ENCODE assay signal across 11 cellular contexts in the genomic region with DNA sequence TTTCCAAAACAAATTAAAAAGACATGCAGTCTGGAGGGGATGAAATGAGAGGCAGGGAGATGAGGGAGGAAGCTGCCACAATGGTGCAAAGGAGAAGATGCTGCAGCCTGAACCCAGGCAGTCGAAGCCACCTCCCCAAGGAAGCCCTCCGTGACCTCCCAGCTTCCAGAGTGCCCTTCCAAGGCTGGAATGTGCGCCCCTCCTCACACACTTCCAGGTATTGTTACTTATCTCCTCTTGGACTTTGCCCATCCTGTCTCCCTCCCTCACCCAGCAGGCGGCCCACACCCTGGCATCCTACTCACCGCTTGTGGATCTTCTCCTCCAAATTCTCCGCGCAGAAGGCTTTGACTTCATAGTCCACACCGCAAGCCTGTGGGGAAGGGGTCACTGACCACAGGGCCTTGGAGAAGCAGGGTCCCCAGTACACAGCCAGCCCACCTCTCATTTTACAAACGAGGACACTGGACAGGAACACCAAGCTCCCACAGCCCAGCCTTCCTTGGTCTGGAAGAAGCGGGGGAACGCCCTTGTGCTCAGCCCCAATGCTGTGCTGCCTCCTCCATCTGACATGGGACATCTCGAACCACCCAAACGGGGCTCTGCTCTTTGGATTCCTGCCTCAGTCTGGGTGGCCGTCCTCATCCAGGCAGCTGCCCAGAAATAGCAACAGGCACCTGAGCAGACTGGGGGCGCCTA. TPM values are rescaled to one million over a fixed set of nuclear protein-coding genes. Genes with fewer than 3 reads are reported as not detected.
DNase-seq lines count a peak whose midpoint lies in the region; ATAC-seq and TF ChIP-seq lines count a peak whose summit lies in the region.
"Had no signal": no experiment of that assay in that cellular context is flagged by ENCODE, and none has a peak within 500 bp of the region (broad histone marks: within the 10 kb centered on the region; RNA-seq: fewer than 3 reads in every experiment).

No MANE protein-coding gene starts in this region.

- H3K36me3 ChIP-seq in Caco-2 (ENCODE audit: control insufficient read depth, insufficient read depth, low read length) (peaks cover 6% of the 10 kb centered on the region), spleen (peaks cover 0 to 100% (median 53%) of the 10 kb centered on the region in 6 donors)

- peak overlapping the region; percentile 52 for H3K27ac ChIP-seq in caudate nucleus (ENCODE audit: low read depth, low read length)
- peak overlapping the region in 7 of 8 donors; percentile 30 to 88 (median 63) for H3K27ac ChIP-seq in spleen

- peaks cover 62% of the 10 kb centered on the region for H3K36me3 Mint-ChIP-seq in Caco-2 (ENCODE audit: insufficient read depth, unreplicated experiment)
- H3K36me3 Mint-ChIP-seq in activated T-cell treated with anti-CD3 and anti-CD28 coated beads, Interleukin-2, amount 50 U/mL, for 72 hours (ENCODE audit: insufficient read depth in 2 of 2) = no peaks in the 10 kb centered on the region

- CTCF ChIA-PET in Caco-2 (lab: Charles Lee) = interaction anchor here (0.6 to 2.8 kb wide), 18 partner anchors 9 to 387 kb away, joined by 3 to 31 read pairs (median 6); no protein-coding TSS in a partner anchor

- H3K27ac Mint-ChIP-seq in Caco-2 (ENCODE audit: unreplicated experiment) = peak overlapping the region; percentile 61
- no peak overlapping the region for H3K27ac Mint-ChIP-seq in activated T-cell treated with anti-CD3 and anti-CD28 coated beads, Interleukin-2, amount 50 U/mL, for 72 hours
- H3K27ac Mint-ChIP-seq: activated naive CD8-positive, alpha-beta T cell treated with anti-CD3 and anti-CD28 coated beads for 36 hours; T-helper 1 cell treated with Interleukin-12 subunit alpha and Interleukin-12 subunit beta and Interleukin-4 antibody, amounts not matched to agents 30 μg/mL and 1 μg/mL, for 36 hours had no signal

- no TSS peak for BruUV-seq in Caco-2 (replicated peaks; lab: Mats Ljungman, UMichigan)

- no peaks in the 10 kb centered on the region for H3K9me3 ChIP-seq in Caco-2
- H3K9me3 ChIP-seq in spleen = no peaks in the 10 kb centered on the region

- 68 to 89% (median 78%) methylated on average over 15 of the region's 15 CpGs for WGBS in spleen, 5 donors

- H3K27me3 ChIP-seq in Caco-2 (replicated peaks; ENCODE audit: control insufficient read depth, insufficient read depth, low read length) (no peaks in the 10 kb centered on the region), spleen (replicated peaks in 1 of 7) (no peaks in the 10 kb centered on the region)

- intact Hi-C loops in Caco-2 (cut with micrococcal nuclease; ENCODE audit: unreplicated experiment) (loop anchor here (1.0 to 2.0 kb wide), 3 partner anchors 47 to 252 kb away; no protein-coding TSS in a partner anchor), spleen (cut with DNase I; ENCODE audit: low total_unique reads) (loop anchor here (2.0 kb wide), 1 partner anchor 104 kb away; no protein-coding TSS in a partner anchor)

- TF ChIP-seq POLR2A in spleen (IDR thresholded peaks at IDR 0.05) = no peak

- ATAC-seq in left lobe of liver (peak; percentile 6), HG03196 (IDR thresholded peaks at IDR 0.05; ENCODE audit: unreplicated experiment) (no peak)
- ATAC-seq in activated T-cell treated with anti-CD3 and anti-CD28 coated beads, Interleukin-2, amount 50 U/mL, for 72 hours (replicated peaks in 1 of 2) = no peak

- POLR2A ChIA-PET in Caco-2 (lab: Charles Lee) = interaction anchor here (1.0 kb wide), 1 partner anchor 91 kb away, joined by 3 read pairs; no protein-coding TSS in a partner anchor

- H3K9me3 Mint-ChIP-seq in Caco-2 (ENCODE audit: unreplicated experiment) = no peaks in the 10 kb centered on the region
- H3K9me3 Mint-ChIP-seq in activated T-cell treated with anti-CD3 and anti-CD28 coated beads, Interleukin-2, amount 50 U/mL, for 72 hours = no peaks in the 10 kb centered on the region
- H3K9me3 Mint-ChIP-seq: activated naive CD8-positive, alpha-beta T cell treated with anti-CD3 and anti-CD28 coated beads for 36 hours; T-helper 1 cell treated with Interleukin-12 subunit alpha and Interleukin-12 subunit beta and Interleukin-4 antibody, amounts not matched to agents 30 μg/mL and 1 μg/mL, for 36 hours had no signal

- H3K4me1 Mint-ChIP-seq in Caco-2 (ENCODE audit: low read depth, unreplicated experiment) = peaks cover 32% of the 10 kb centered on the region
- H3K4me1 Mint-ChIP-seq in activated T-cell treated with anti-CD3 and anti-CD28 coated beads, Interleukin-2, amount 50 U/mL, for 72 hours (ENCODE audit: low read depth) = peaks cover 29% of the 10 kb centered on the region

- H3K4me3 Mint-ChIP-seq in Caco-2 (ENCODE audit: unreplicated experiment) = no peak overlapping the region
- no peak overlapping the region for H3K4me3 Mint-ChIP-seq in activated T-cell treated with anti-CD3 and anti-CD28 coated beads, Interleukin-2, amount 50 U/mL, for 72 hours
- H3K4me3 Mint-ChIP-seq: activated naive CD8-positive, alpha-beta T cell treated with anti-CD3 and anti-CD28 coated beads for 36 hours; T-helper 1 cell treated with Interleukin-12 subunit alpha and Interleukin-12 subunit beta and Interleukin-4 antibody, amounts not matched to agents 30 μg/mL and 1 μg/mL, for 36 hours had no signal

- DNase-seq in Caco-2 = peak; percentile 56 to 76
- no peak for DNase-seq in caudate nucleus (lab: John Stamatoyannopoulos, UW)
- DNase-seq in left lobe of liver (ENCODE audit: low spot score) = no peak
- peak; percentile 76 for DNase-seq in spleen
- no peak for DNase-seq in activated T-cell treated with anti-CD3 and anti-CD28 coated beads, Interleukin-2, amount 50 U/mL, for 72 hours
- DNase-seq in effector CD4-positive, alpha-beta T cell = no peak

- peaks cover 34% of the 10 kb centered on the region for H3K4me1 ChIP-seq in Caco-2
- H3K4me1 ChIP-seq in spleen = peaks cover 0 to 53% (median 31%) of the 10 kb centered on the region in 6 donors

- TF ChIP-seq CTCF in Caco-2 (IDR thresholded peaks at IDR 0.05; ENCODE audit: insufficient read depth in 1 of 2, low read depth in 1 of 2, low read length in 1 of 2, severe bottlenecking in 1 of 2, unreplicated experiment in 1 of 2) (no peak), spleen (IDR thresholded peaks at IDR 0.05 in 8 of 11, conservative IDR thresholded peaks at IDR 0.05 in 3 of 11) (no peak)

- no peaks in the 10 kb centered on the region for H3K27me3 Mint-ChIP-seq in Caco-2 (ENCODE audit: insufficient read depth, unreplicated experiment)
- H3K27me3 Mint-ChIP-seq in activated T-cell treated with anti-CD3 and anti-CD28 coated beads, Interleukin-2, amount 50 U/mL, for 72 hours (ENCODE audit: low read depth) = no peaks in the 10 kb centered on the region
- H3K27me3 Mint-ChIP-seq: activated naive CD8-positive, alpha-beta T cell treated with anti-CD3 and anti-CD28 coated beads for 36 hours had no signal

- H3K4me3 ChIP-seq in Caco-2 (ENCODE audit: low read depth, low read length) (no peak overlapping the region), spleen (no peak overlapping the region)

RNA-seq across cellular contexts. Expression of a gene that starts 40.3 kb away (rescaled TPM):
- total RNA-seq in Caco-2 (2022) (0.18 and 0.19 TPM in 2 replicates), left lobe of liver (not detected), spleen (under 1 TPM in 4 of 7 donors, not detected in 3; 0.16 to 0.59 (median 0.23) TPM)
- under 1 TPM; 0.10 to 0.15 (median 0.11) TPM for polyA plus RNA-seq in spleen
- under 1 TPM; 0.07 to 0.14 TPM for total RNA-seq in activated T-cell treated with anti-CD3 and anti-CD28 coated beads, Interleukin-2, amount 50 U/mL, for 72 hours
- total RNA-seq: RPMI7951 had no signal
- polyA plus RNA-seq: neural cell had no signal

Comparison
In these comparisons a context has a peak if more than half of its experiments do, and no peak if none do; other contexts are left out.
1. DNase-seq: peak in Caco-2 (2 of 2) and spleen (single experiment); none in caudate nucleus (0 of 61), left lobe of liver (single experiment), activated T-cell treated with anti-CD3 and anti-CD28 coated beads, Interleukin-2, amount 50 U/mL, for 72 hours (0 of 2) and effector CD4-positive, alpha-beta T cell (single experiment).